17 cellular contexts compared by ENCODE assay signal in the genomic region with DNA sequence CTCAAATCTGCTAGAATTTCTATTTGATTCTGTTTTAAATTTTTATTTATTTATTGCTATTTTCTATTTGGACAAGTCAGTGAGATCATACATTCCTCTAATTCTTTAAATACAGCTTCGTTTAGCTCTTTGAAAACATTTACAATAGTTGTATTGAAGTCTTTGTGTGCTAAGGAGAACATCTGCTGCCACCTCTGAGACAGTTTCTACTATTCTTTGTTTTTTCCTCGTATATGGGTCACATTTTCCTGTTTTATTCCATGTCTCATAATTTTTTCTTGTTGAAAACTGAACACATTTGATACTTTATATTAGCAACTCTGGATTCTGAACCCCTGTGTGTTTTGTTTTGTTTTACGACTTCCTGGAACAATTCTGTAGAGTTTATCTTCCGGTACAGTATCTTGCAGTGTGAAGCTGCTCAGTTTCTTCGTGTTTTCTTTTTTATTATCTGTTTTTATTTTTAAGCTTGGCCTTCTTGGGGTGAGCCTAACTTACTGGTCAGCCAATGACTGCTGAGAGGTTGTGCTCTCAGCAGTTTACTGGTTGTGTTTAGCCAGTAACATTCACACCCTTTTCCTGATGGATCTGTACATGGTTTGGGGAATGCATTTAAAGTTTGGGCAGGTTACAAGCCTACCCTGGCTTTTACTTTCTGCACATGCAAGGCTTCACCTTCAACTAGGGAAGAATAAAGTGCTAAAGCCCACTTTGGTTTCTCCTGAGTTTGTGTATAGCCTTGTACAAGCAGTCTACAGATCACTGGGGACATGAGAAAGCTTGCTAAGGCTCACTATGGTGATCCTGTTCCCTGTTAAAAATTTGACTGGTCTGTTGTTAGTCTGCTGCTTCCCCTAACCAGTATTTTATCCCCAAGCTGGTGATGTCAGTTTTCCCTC.
A peak's percentile ranks its signal among the peaks of the same experiment; 100 is the strongest.
DNase-seq lines count a peak whose midpoint lies in the region; ATAC-seq and TF ChIP-seq lines count a peak whose summit lies in the region.
"Had no signal": no experiment of that assay in that cellular context is flagged by ENCODE, and none has a peak within 500 bp of the region (broad histone marks: within the 10 kb centered on the region; RNA-seq: fewer than 3 reads in every experiment).

No MANE protein-coding gene starts in this region.

- no peaks in the 10 kb centered on the region for H3K79me2 ChIP-seq in Loucy (ENCODE audit: insufficient read depth, low read length)

- intact Hi-C loops in left colon (cut with DNase I, micrococcal nuclease), result no loop called here
- intact Hi-C loops in prostate gland (cut with DNase I), result no loop called here

- TF ChIP-seq POLR2A in prostate gland (IDR thresholded peaks at IDR 0.05), result no peak

- H3K9me2 ChIP-seq in Loucy (replicated peaks; ENCODE audit: low read depth, low read length), result no peaks in the 10 kb centered on the region

- peak overlapping the region; percentile 79 for H2AFZ ChIP-seq in Loucy (ENCODE audit: low read length)

- H3K27ac ChIP-seq in substantia nigra (ENCODE audit: low read depth, low read length, poor library complexity, severe bottlenecking) (peak overlapping the region; percentile 78), prostate gland (no peak overlapping the region)

- H3K9me3 ChIP-seq in Loucy (ENCODE audit: insufficient read depth, low read depth, low read length) (no peaks in the 10 kb centered on the region), prostate gland (no peaks in the 10 kb centered on the region)

- H3K36me3 ChIP-seq in Loucy (ENCODE audit: insufficient read depth, low read length) (peaks cover 21% of the 10 kb centered on the region), prostate gland (no peaks in the 10 kb centered on the region)

- H3K4me3 ChIP-seq in Loucy (ENCODE audit: low read length, poor library complexity, severe bottlenecking), result peak overlapping the region; percentile 67
- H3K4me3 ChIP-seq in choroid plexus epithelial cell (ENCODE audit: low read depth, low read length), result no peak overlapping the region
- no peak overlapping the region for H3K4me3 ChIP-seq in prostate gland

- peak overlapping the region; percentile 64 for H3K9ac ChIP-seq in Loucy (ENCODE audit: low read depth, low read length, poor library complexity, severe bottlenecking)

- ATAC-seq in left colon, result peak; percentile 93
- ATAC-seq in GM21390 (IDR thresholded peaks at IDR 0.05; ENCODE audit: unreplicated experiment), result no peak
- ATAC-seq: sciatic nerve, T-helper 17 cell had no signal

- H4K20me1 ChIP-seq in Loucy (ENCODE audit: insufficient read depth, low read length, poor library complexity, severe bottlenecking), result no peaks in the 10 kb centered on the region

- peaks cover 21% of the 10 kb centered on the region for H3K4me1 ChIP-seq in Loucy (ENCODE audit: insufficient read depth, low read length, poor library complexity, severe bottlenecking)
- no peaks in the 10 kb centered on the region for H3K4me1 ChIP-seq in prostate gland (replicated peaks)

- H3K4me2 ChIP-seq in Loucy (ENCODE audit: low read depth, low read length, poor library complexity, severe bottlenecking), result peak overlapping the region; percentile 82

- TF ChIP-seq CTCF in Loucy (conservative IDR thresholded peaks at IDR 0.05; ENCODE audit: low read length), result no peak
- TF ChIP-seq CTCF in choroid plexus epithelial cell (conservative IDR thresholded peaks at IDR 0.05; ENCODE audit: low read depth, low read length), result no peak
- TF ChIP-seq CTCF in prostate gland (IDR thresholded peaks at IDR 0.05), result no peak

- H3K27me3 ChIP-seq in Loucy (ENCODE audit: insufficient read depth, low read length, poor library complexity, severe bottlenecking) (no peaks in the 10 kb centered on the region), prostate gland (replicated peaks; ENCODE audit: insufficient read depth) (no peaks in the 10 kb centered on the region)

- WGBS in prostate gland, result 50% methylated on average over 5 of the region's 5 CpGs

- peaks cover 8% of the 10 kb centered on the region; the same call in 1 of the 2 replicates for H3F3A ChIP-seq in Loucy (ENCODE audit: low read depth)

- DNase-seq in choroid plexus epithelial cell (ENCODE audit: low read depth) (peak; percentile 51), left colon (no peak), substantia nigra (lab: John Stamatoyannopoulos, UW) (no peak), SKM-1 treated with dmso at 0.1 percent for 144 hours (lab: John Stamatoyannopoulos, UW; ENCODE audit: unreplicated experiment) (no peak), prostate gland (ENCODE audit: low spot score) (no peak), DMS153 (lab: John Stamatoyannopoulos, UW) (no peak)
- DNase-seq: AML-193; cerebellar nuclear complex; COR-L47; glutamatergic neuron; NCI-H446 treated with DMSO at 0.1 percent for 48 hours; occipital lobe; stimulated activated CD4-positive, alpha-beta T cell treated with anti-CD3 and anti-CD28 coated beads, Interleukin-1b, Interleukin-23, amount 100 ng/mL, for 48 hours; T-helper 17 cell had no signal
